Comparison of ENCODE assay signal across 17 cellular contexts in the genomic region with DNA sequence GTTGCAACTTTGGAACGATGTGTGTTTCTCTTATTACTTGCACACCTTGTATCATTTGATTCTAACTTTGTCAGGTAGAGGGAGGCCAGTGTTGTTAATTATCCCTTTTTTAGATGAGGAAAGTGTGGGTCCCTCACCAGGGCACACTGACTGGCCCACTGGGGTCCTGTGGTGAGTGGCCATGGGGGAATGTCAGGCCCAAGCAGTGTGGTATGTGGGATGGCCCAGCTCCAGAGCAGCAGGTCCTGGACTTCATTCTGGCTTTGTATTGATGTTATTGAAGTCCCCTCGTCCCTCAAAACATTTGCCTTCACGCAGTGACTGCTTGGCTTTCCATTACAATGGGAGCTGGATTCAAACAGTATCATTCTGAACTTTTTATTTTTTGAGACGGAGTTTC. TPM values are rescaled to one million over a fixed set of nuclear protein-coding genes. Genes with fewer than 3 reads are reported as not detected.
DNase-seq lines count a peak whose midpoint lies in the region; ATAC-seq and TF ChIP-seq lines count a peak whose summit lies in the region.
"Had no signal": no experiment of that assay in that cellular context is flagged by ENCODE, and none has a peak within 500 bp of the region (broad histone marks: within the 10 kb centered on the region; RNA-seq: fewer than 3 reads in every experiment).

No MANE protein-coding gene starts in this region.

- H3K4me3 Mint-ChIP-seq in activated CD8-positive, alpha-beta T cell treated with anti-CD3 and anti-CD28 coated beads, Interleukin-2, amount 10 ng/mL, durations not matched to agents 7 days and 5 days, result peak overlapping the region; percentile 46
- H3K4me3 Mint-ChIP-seq in memory B cell, result peak overlapping the region; percentile 71
- H3K4me3 Mint-ChIP-seq: endodermal cell, neural crest cell had no signal

- POLR2A ChIA-PET in activated CD8-positive, alpha-beta T cell treated with anti-CD3 and anti-CD28 coated beads, Interleukin-2, amount 10 ng/mL, durations not matched to agents 7 days and 5 days (lab: Charles Lee), result interaction anchor here (1.3 to 4.4 kb wide), 4 partner anchors 10 to 42 kb away, joined by 6 to 41 read pairs (median 28); no protein-coding TSS in a partner anchor

- H3K36me3 ChIP-seq in left ventricle myocardium inferior (no peaks in the 10 kb centered on the region), GM23248 (ENCODE audit: low read depth) (no peaks in the 10 kb centered on the region), psoas muscle (ENCODE audit: insufficient read depth in 1 of 2, low read depth in 1 of 2) (no peaks in the 10 kb centered on the region)
- H3K36me3 ChIP-seq: cardiac muscle cell, right atrium auricular region, thyroid gland had no signal

- H3K27ac ChIP-seq in left ventricle myocardium inferior (replicated peaks), result no peak overlapping the region
- H3K27ac ChIP-seq in GM23248, result no peak overlapping the region
- H3K27ac ChIP-seq in psoas muscle, result no peak overlapping the region
- H3K27ac ChIP-seq: cardiac muscle cell, foreskin keratinocyte, right atrium auricular region, thyroid gland had no signal

- ATAC-seq in activated CD8-positive, alpha-beta T cell treated with anti-CD3 and anti-CD28 coated beads, Interleukin-2, amount 10 ng/mL, durations not matched to agents 7 days and 5 days, result peak; percentile 2
- ATAC-seq in memory B cell (ENCODE audit: low read depth), result no peak
- ATAC-seq in psoas muscle, result no peak

- H4K20me1 ChIP-seq in GM23248 (ENCODE audit: insufficient read depth), result no peaks in the 10 kb centered on the region

- H3K9me3 ChIP-seq in left ventricle myocardium inferior (replicated peaks) (no peaks in the 10 kb centered on the region), GM23248 (ENCODE audit: low read depth) (no peaks in the 10 kb centered on the region), psoas muscle (no peaks in the 10 kb centered on the region)
- H3K9me3 ChIP-seq: right atrium auricular region, thyroid gland had no signal

- no peaks in the 10 kb centered on the region for H3K27me3 ChIP-seq in left ventricle myocardium inferior (ENCODE audit: low read depth)
- no peaks in the 10 kb centered on the region for H3K27me3 ChIP-seq in GM23248 (replicated peaks; ENCODE audit: insufficient read depth)
- H3K27me3 ChIP-seq in psoas muscle (ENCODE audit: insufficient read depth in 3 of 3, low read length in 2 of 3), result no peaks in the 10 kb centered on the region
- H3K27me3 ChIP-seq: cardiac muscle cell, foreskin keratinocyte, right atrium auricular region, thyroid gland had no signal

- CTCF ChIA-PET in activated CD8-positive, alpha-beta T cell treated with anti-CD3 and anti-CD28 coated beads, Interleukin-2, amount 10 ng/mL, durations not matched to agents 7 days and 5 days (lab: Charles Lee), result interaction anchor here (0.8 to 5.4 kb wide), 10 partner anchors 10 to 387 kb away, joined by 3 to 32 read pairs (median 4); no protein-coding TSS in a partner anchor

- H3K4me1 Mint-ChIP-seq in activated CD8-positive, alpha-beta T cell treated with anti-CD3 and anti-CD28 coated beads, Interleukin-2, amount 10 ng/mL, durations not matched to agents 7 days and 5 days (ENCODE audit: low read depth), result peaks cover 87% of the 10 kb centered on the region
- H3K4me1 Mint-ChIP-seq in memory B cell, result peaks cover 66% of the 10 kb centered on the region

- in situ Hi-C loops in GM23248 (cut with MboI), result no loop called here

- H3K79me2 ChIP-seq in GM23248 (ENCODE audit: insufficient read depth), result peaks cover 98% of the 10 kb centered on the region

- H3K27me3 Mint-ChIP-seq in activated CD8-positive, alpha-beta T cell treated with anti-CD3 and anti-CD28 coated beads, Interleukin-2, amount 10 ng/mL, durations not matched to agents 7 days and 5 days (ENCODE audit: low read depth), result no peaks in the 10 kb centered on the region
- H3K27me3 Mint-ChIP-seq in memory B cell, result no peaks in the 10 kb centered on the region

- no peak overlapping the region for H3K4me3 ChIP-seq in left ventricle myocardium inferior
- H3K4me3 ChIP-seq in GM23248, result no peak overlapping the region
- H3K4me3 ChIP-seq in psoas muscle, result no peak overlapping the region
- H3K4me3 ChIP-seq: cardiac muscle cell, right atrium auricular region, thyroid gland had no signal

- WGBS in GM23248 (ENCODE audit: low coverage in 1 of 2, low lambda C conversion rate in 2 of 2, missing lambda C conversion rate in 2 of 2), 2 experiments, result 96 to 97% methylated on average over 4 of the region's 4 CpGs
- 68 to 86% (median 69%) methylated on average over 4 of the region's 4 CpGs for WGBS in psoas muscle, 3 donors

- no peak overlapping the region for H2AFZ ChIP-seq in GM23248

- no peak overlapping the region for H3K9ac ChIP-seq in GM23248

- peaks cover 65% of the 10 kb centered on the region for H3K4me1 ChIP-seq in left ventricle myocardium inferior
- H3K4me1 ChIP-seq in GM23248 (ENCODE audit: insufficient read depth), result no peaks in the 10 kb centered on the region
- peaks cover 52% of the 10 kb centered on the region for H3K4me1 ChIP-seq in psoas muscle

- peak; percentile 36 for DNase-seq in cardiac septum (ENCODE audit: low spot score)
- no peak for DNase-seq in left ventricle myocardium inferior
- no peak for DNase-seq in activated CD8-positive, alpha-beta T cell treated with anti-CD3 and anti-CD28 coated beads, Interleukin-2, amount 10 ng/mL, durations not matched to agents 7 days and 5 days
- no peak for DNase-seq in memory B cell (ENCODE audit: low spot score in 2 of 2)
- DNase-seq in SKM-1 treated with dmso at 0.1 percent for 144 hours (lab: John Stamatoyannopoulos, UW; ENCODE audit: unreplicated experiment), result no peak
- DNase-seq in NCI-H1417 (lab: John Stamatoyannopoulos, UW), result no peak
- no peak for DNase-seq in GM23248
- DNase-seq in psoas muscle, result no peak
- DNase-seq: activated CD4-positive, CD25-positive, alpha-beta regulatory T cell treated with anti-CD3 and anti-CD28 coated beads, Interleukin-2, amount 50 U/mL, for 72 hours; DMS 273 treated with DMSO at 0.1 percent for 48 hours; endodermal cell; stimulated activated CD4-positive, alpha-beta T cell treated with anti-CD3 and anti-CD28 coated beads, Interleukin-1b, Interleukin-23, amount 100 ng/mL, for 48 hours; thyroid gland had no signal

- H3K9me3 Mint-ChIP-seq in activated CD8-positive, alpha-beta T cell treated with anti-CD3 and anti-CD28 coated beads, Interleukin-2, amount 10 ng/mL, durations not matched to agents 7 days and 5 days (ENCODE audit: insufficient read depth), result no peaks in the 10 kb centered on the region
- no peaks in the 10 kb centered on the region for H3K9me3 Mint-ChIP-seq in memory B cell
- H3K9me3 Mint-ChIP-seq: endodermal cell, neural crest cell had no signal

- no peak overlapping the region for H3K4me2 ChIP-seq in GM23248 (ENCODE audit: unreplicated experiment)

- H3F3A ChIP-seq in GM23248 (ENCODE audit: insufficient read depth), result no peaks in the 10 kb centered on the region

- peak overlapping the region; percentile 88 for H3K27ac Mint-ChIP-seq in activated CD8-positive, alpha-beta T cell treated with anti-CD3 and anti-CD28 coated beads, Interleukin-2, amount 10 ng/mL, durations not matched to agents 7 days and 5 days
- peak overlapping the region; percentile 65 for H3K27ac Mint-ChIP-seq in memory B cell

- H3K36me3 Mint-ChIP-seq in activated CD8-positive, alpha-beta T cell treated with anti-CD3 and anti-CD28 coated beads, Interleukin-2, amount 10 ng/mL, durations not matched to agents 7 days and 5 days (ENCODE audit: low read depth), result peaks cover 67% of the 10 kb centered on the region
- peaks cover 6% of the 10 kb centered on the region for H3K36me3 Mint-ChIP-seq in memory B cell

- H3K9me2 ChIP-seq in GM23248 (ENCODE audit: insufficient read depth), result no peaks in the 10 kb centered on the region

- TF ChIP-seq CTCF in left ventricle myocardium inferior (IDR thresholded peaks at IDR 0.05; ENCODE audit: borderline replicate concordance), result no peak
- TF ChIP-seq CTCF in psoas muscle (IDR thresholded peaks at IDR 0.05), result no peak

- intact Hi-C loops in cardiac septum (cut with DNase I) (no loop called here), left ventricle myocardium inferior (cut with micrococcal nuclease) (no loop called here), psoas muscle (cut with DNase I) (no loop called here)

RNA-seq across cellular contexts. Expression of a gene that starts 11.7 kb away (rescaled TPM):
- total RNA-seq in cardiac septum (33.2 TPM), left ventricle myocardium inferior (24.7 TPM), psoas muscle (10 to 100 TPM; 33.9 to 53.1 (median 41.1) TPM)
- 10 to 100 TPM; 60.7 to 61.3 TPM for total RNA-seq in activated CD8-positive, alpha-beta T cell treated with anti-CD3 and anti-CD28 coated beads, Interleukin-2, amount 10 ng/mL, durations not matched to agents 7 days and 5 days
- 13.9 and 25.2 TPM in 2 replicates for total RNA-seq in GM23248 (2014; rRNA removed; shearing (Covaris generic))
- polyA plus RNA-seq in GM23248 (2016; fragmentation: Nextera tagmentation; extraction: Ambion mirVana) (5.1 and 5.7 TPM in 2 replicates), psoas muscle (100 to 1,000 TPM in 1 of 3 donors, 10 to 100 TPM in 2; 26.5 to 111 (median 39.6) TPM)
